In the genomic region with DNA sequence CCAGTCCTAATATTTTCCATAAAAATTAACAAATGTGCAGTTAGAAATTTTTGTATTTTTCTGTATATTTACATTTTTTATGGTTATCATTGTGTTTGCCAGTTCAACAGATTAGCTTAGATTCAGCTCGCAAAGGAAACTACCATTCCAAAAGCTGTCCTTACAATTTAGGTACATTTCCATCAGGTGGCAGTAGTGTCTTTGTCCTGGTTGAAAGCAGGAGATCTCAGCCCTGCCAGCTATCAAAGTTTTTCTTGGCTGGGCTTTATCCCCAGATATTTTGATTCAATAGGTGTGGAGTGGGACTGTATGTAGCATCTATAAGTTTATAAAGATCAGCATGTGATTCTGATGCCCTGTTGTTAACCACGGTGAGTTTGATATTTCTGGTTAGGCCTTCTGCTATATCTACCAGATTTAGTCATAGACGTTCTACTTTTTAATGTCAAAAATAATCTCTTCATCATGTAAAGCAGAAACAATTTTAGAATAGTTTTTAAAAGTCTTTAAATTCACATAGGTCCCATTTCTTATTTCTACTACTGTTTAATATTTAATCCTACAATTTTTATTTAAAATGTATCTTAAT, we compare ENCODE assay signal across 9 cellular contexts. TPM values are rescaled to one million over a fixed set of nuclear protein-coding genes. Genes with fewer than 3 reads are reported as not detected.
A peak's percentile ranks its signal among the peaks of the same experiment; 100 is the strongest.
DNase-seq lines count a peak whose midpoint lies in the region; ATAC-seq and TF ChIP-seq lines count a peak whose summit lies in the region.
"Had no signal": no experiment of that assay in that cellular context is flagged by ENCODE, and none has a peak within 500 bp of the region (broad histone marks: within the 10 kb centered on the region; RNA-seq: fewer than 3 reads in every experiment).

No MANE protein-coding gene starts in this region.

- H3K36me3 Mint-ChIP-seq in chondrocyte (ENCODE audit: low read depth): no peaks in the 10 kb centered on the region
- no peaks in the 10 kb centered on the region for H3K36me3 Mint-ChIP-seq in activated CD4-positive, alpha-beta memory T cell treated with anti-CD3 and anti-CD28 coated beads, Interleukin-2, amount 10 ng/mL, durations not matched to agents 7 days and 5 days (ENCODE audit: low read depth)
- no peaks in the 10 kb centered on the region for H3K36me3 Mint-ChIP-seq in stimulated activated effector memory CD8-positive, alpha-beta T cell treated with anti-CD3 and anti-CD28 coated beads, Interleukin-12 subunit alpha, Interleukin-12 subunit beta, amount 100 ng/mL, for 72 hours

- no peak overlapping the region for H3K27ac ChIP-seq in stomach

- ATAC-seq in GM19328 (IDR thresholded peaks at IDR 0.05; ENCODE audit: unreplicated experiment): no peak
- no peak for ATAC-seq in stimulated activated effector memory CD8-positive, alpha-beta T cell treated with anti-CD3 and anti-CD28 coated beads, Interleukin-12 subunit alpha, Interleukin-12 subunit beta, amount 100 ng/mL, for 72 hours

- no peaks in the 10 kb centered on the region for H3K27me3 ChIP-seq in stomach

- H3K9me3 ChIP-seq in stomach: no peaks in the 10 kb centered on the region

- H3K9me3 Mint-ChIP-seq in chondrocyte (ENCODE audit: low read depth): peaks cover 3% of the 10 kb centered on the region
- H3K9me3 Mint-ChIP-seq in activated CD4-positive, alpha-beta memory T cell treated with anti-CD3 and anti-CD28 coated beads, Interleukin-2, amount 10 ng/mL, durations not matched to agents 7 days and 5 days: no peaks in the 10 kb centered on the region
- no peaks in the 10 kb centered on the region for H3K9me3 Mint-ChIP-seq in stimulated activated effector memory CD8-positive, alpha-beta T cell treated with anti-CD3 and anti-CD28 coated beads, Interleukin-12 subunit alpha, Interleukin-12 subunit beta, amount 100 ng/mL, for 72 hours

- H3K4me3 ChIP-seq in NB4 (ENCODE audit: low read depth, low read length): no peak overlapping the region
- no peak overlapping the region for H3K4me3 ChIP-seq in stomach

- POLR2A ChIA-PET in activated CD4-positive, alpha-beta memory T cell treated with anti-CD3 and anti-CD28 coated beads, Interleukin-2, amount 10 ng/mL, durations not matched to agents 7 days and 5 days (lab: Charles Lee): no interaction called here

- DNase-seq in SHP77 (lab: John Stamatoyannopoulos, UW) (peak; percentile 19 to 56), SHP77 treated with DMSO at 0.1 percent for 48 hours (lab: John Stamatoyannopoulos, UW) (no peak), NB4 (ENCODE audit: low read depth) (peak; percentile 46), chondrocyte (ENCODE audit: low spot score) (no peak), stomach (peak; percentile 34)
- DNase-seq in activated CD4-positive, alpha-beta memory T cell treated with anti-CD3 and anti-CD28 coated beads, Interleukin-2, amount 10 ng/mL, durations not matched to agents 7 days and 5 days: no peak
- DNase-seq in stimulated activated effector memory CD8-positive, alpha-beta T cell treated with anti-CD3 and anti-CD28 coated beads, Interleukin-12 subunit alpha, Interleukin-12 subunit beta, amount 100 ng/mL, for 72 hours (ENCODE audit: low spot score in 2 of 2): no peak
- DNase-seq: T1000 had no signal

- H3K4me1 Mint-ChIP-seq in chondrocyte (ENCODE audit: low read depth): no peaks in the 10 kb centered on the region
- H3K4me1 Mint-ChIP-seq in activated CD4-positive, alpha-beta memory T cell treated with anti-CD3 and anti-CD28 coated beads, Interleukin-2, amount 10 ng/mL, durations not matched to agents 7 days and 5 days: no peaks in the 10 kb centered on the region
- H3K4me1 Mint-ChIP-seq in stimulated activated effector memory CD8-positive, alpha-beta T cell treated with anti-CD3 and anti-CD28 coated beads, Interleukin-12 subunit alpha, Interleukin-12 subunit beta, amount 100 ng/mL, for 72 hours: no peaks in the 10 kb centered on the region

- H3K27me3 Mint-ChIP-seq in chondrocyte (ENCODE audit: low read depth): peaks cover 6% of the 10 kb centered on the region
- H3K27me3 Mint-ChIP-seq in activated CD4-positive, alpha-beta memory T cell treated with anti-CD3 and anti-CD28 coated beads, Interleukin-2, amount 10 ng/mL, durations not matched to agents 7 days and 5 days: peaks cover 4% of the 10 kb centered on the region

- no peaks in the 10 kb centered on the region for H3K4me1 ChIP-seq in stomach

- no peak overlapping the region for H3K27ac Mint-ChIP-seq in chondrocyte (ENCODE audit: unreplicated experiment)
- H3K27ac Mint-ChIP-seq in activated CD4-positive, alpha-beta memory T cell treated with anti-CD3 and anti-CD28 coated beads, Interleukin-2, amount 10 ng/mL, durations not matched to agents 7 days and 5 days: no peak overlapping the region
- H3K27ac Mint-ChIP-seq in stimulated activated effector memory CD8-positive, alpha-beta T cell treated with anti-CD3 and anti-CD28 coated beads, Interleukin-12 subunit alpha, Interleukin-12 subunit beta, amount 100 ng/mL, for 72 hours: no peak overlapping the region

- 27 to 65% (median 44%) methylated on average over 3 of the region's 3 CpGs for WGBS in stomach, 5 donors

- no peak overlapping the region for H3K4me3 Mint-ChIP-seq in chondrocyte (ENCODE audit: unreplicated experiment)
- H3K4me3 Mint-ChIP-seq in activated CD4-positive, alpha-beta memory T cell treated with anti-CD3 and anti-CD28 coated beads, Interleukin-2, amount 10 ng/mL, durations not matched to agents 7 days and 5 days: no peak overlapping the region
- H3K4me3 Mint-ChIP-seq in stimulated activated effector memory CD8-positive, alpha-beta T cell treated with anti-CD3 and anti-CD28 coated beads, Interleukin-12 subunit alpha, Interleukin-12 subunit beta, amount 100 ng/mL, for 72 hours: no peak overlapping the region

- CTCF ChIA-PET in activated CD4-positive, alpha-beta memory T cell treated with anti-CD3 and anti-CD28 coated beads, Interleukin-2, amount 10 ng/mL, durations not matched to agents 7 days and 5 days (lab: Charles Lee): interaction anchor here (1.0 to 3.5 kb wide), 4 partner anchors 12 to 19 kb away, joined by 3 to 15 read pairs (median 4); no protein-coding TSS in a partner anchor

- no peaks in the 10 kb centered on the region for H3K36me3 ChIP-seq in stomach

- TF ChIP-seq POLR2A in NB4 (IDR thresholded peaks at IDR 0.05; ENCODE audit: extremely low read depth, insufficient read length): no peak
- no peak for TF ChIP-seq POLR2A in stomach (IDR thresholded peaks at IDR 0.05)

- intact Hi-C loops in stomach (cut with DNase I; ENCODE audit: low total_unique reads): no loop called here

- TF ChIP-seq CTCF in NB4 (IDR thresholded peaks at IDR 0.05; ENCODE audit: low read depth, low read length) (peak; percentile 54), chondrocyte (IDR thresholded peaks at IDR 0.05) (peak; percentile 30), stomach (IDR thresholded peaks at IDR 0.05) (peak in 2 of 7 experiments; percentile 19 to 68)

- no peak for TF ChIP-seq EP300 in stomach (IDR thresholded peaks at IDR 0.05)

RNA-seq across cellular contexts. Expression of a gene that starts 15.5 kb away (rescaled TPM):
- 2.2 to 5.0 TPM (median 3.7 TPM) in 3 replicates for total RNA-seq in chondrocyte
- total RNA-seq in stomach: 100 to 1,000 TPM in 3 of 5 donors, 10 to 100 TPM in 2; 59.1 to 458 (median 118) TPM
- polyA plus RNA-seq in stomach: 10 to 100 TPM; 19.1 to 45.1 (median 22.5) TPM
- total RNA-seq in activated CD4-positive, alpha-beta memory T cell treated with anti-CD3 and anti-CD28 coated beads, Interleukin-2, amount 10 ng/mL, durations not matched to agents 7 days and 5 days: 1 to 10 TPM; 2.2 TPM

Comparison
In these comparisons a context has a peak if more than half of its experiments do, and no peak if none do; other contexts are left out.
1. DNase-seq: peak in SHP77 (2 of 2), NB4 (single experiment) and stomach (single experiment); none in SHP77 treated with DMSO at 0.1 percent for 48 hours (single experiment), chondrocyte (single experiment), activated CD4-positive, alpha-beta memory T cell treated with anti-CD3 and anti-CD28 coated beads, Interleukin-2, amount 10 ng/mL, durations not matched to agents 7 days and 5 days (single experiment) and stimulated activated effector memory CD8-positive, alpha-beta T cell treated with anti-CD3 and anti-CD28 coated beads, Interleukin-12 subunit alpha, Interleukin-12 subunit beta, amount 100 ng/mL, for 72 hours (0 of 2).